8 cellular contexts compared by ENCODE assay signal in the genomic region with DNA sequence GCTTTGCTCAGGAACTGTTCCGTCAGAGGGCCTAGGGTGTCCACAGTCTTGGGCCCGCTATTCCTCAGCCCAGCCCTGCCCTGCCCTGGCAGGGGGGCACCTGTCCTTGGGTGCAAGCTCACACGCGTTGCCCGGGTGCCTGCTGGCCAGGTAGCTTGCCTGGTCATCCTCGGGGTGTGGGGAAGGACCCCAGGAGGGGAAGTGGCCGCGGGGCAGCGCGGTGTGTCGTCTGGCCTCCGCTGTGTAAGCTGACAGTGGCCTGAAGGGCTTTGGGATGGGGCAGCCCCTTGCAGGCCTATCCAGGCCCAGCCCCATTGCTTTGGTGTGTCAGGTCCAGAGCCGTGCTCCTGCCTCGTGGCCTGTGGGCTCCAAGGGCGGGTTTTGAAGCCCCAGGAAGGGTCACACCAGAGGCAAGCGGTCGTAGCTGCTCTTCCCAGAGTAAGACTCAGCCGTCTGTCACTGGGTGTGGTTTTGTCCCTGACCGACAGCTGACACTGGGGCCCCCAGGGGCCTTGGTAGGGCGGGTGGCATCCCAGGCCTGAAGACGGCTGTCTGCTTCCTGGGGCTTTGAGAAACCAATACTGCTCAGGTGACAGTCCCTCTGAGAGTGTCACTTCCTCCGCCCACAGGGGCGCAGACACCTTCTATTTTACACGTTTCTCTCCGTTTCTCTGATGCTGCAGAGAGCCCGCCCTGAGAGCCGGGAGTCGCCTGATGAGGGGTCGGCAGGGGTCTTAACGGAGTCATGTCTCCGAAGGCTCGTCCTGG.
DNase-seq lines count a peak whose midpoint lies in the region; ATAC-seq lines count a peak whose summit lies in the region.

No MANE protein-coding gene starts in this region.

- DNase-seq in activated CD4-positive, alpha-beta T cell treated with anti-CD3 and anti-CD28 coated beads for 24 hours (ENCODE audit: low read depth in 2 of 2) = peak; percentile 51 to 74
- DNase-seq in effector CD4-positive, alpha-beta T cell = peak; percentile 73
- DNase-seq in stimulated activated CD4-positive, alpha-beta T cell treated with anti-CD3 and anti-CD28 coated beads, Interleukin-12 subunit alpha, Interleukin-12 subunit beta, amount 100 ng/mL, for 4 hours = peak; percentile 69
- DNase-seq in 8988T (no peak), DMS 273 treated with DMSO at 0.1 percent for 48 hours (lab: John Stamatoyannopoulos, UW) (no peak), ureter (ENCODE audit: low spot score) (no peak)

- ATAC-seq in GM19035 (IDR thresholded peaks at IDR 0.05; ENCODE audit: unreplicated experiment) = peak; percentile 74
- peak; percentile 50 for ATAC-seq in HG03097 (IDR thresholded peaks at IDR 0.05; ENCODE audit: low FRiP score, unreplicated experiment)

Comparison
In these comparisons a context has a peak if more than half of its experiments do, and no peak if none do; other contexts are left out.
1. DNase-seq: peak in activated CD4-positive, alpha-beta T cell treated with anti-CD3 and anti-CD28 coated beads for 24 hours (2 of 2), effector CD4-positive, alpha-beta T cell (single experiment) and stimulated activated CD4-positive, alpha-beta T cell treated with anti-CD3 and anti-CD28 coated beads, Interleukin-12 subunit alpha, Interleukin-12 subunit beta, amount 100 ng/mL, for 4 hours (single experiment); none in 8988T (single experiment), DMS 273 treated with DMSO at 0.1 percent for 48 hours (single experiment) and ureter (single experiment).